8 cellular contexts compared by ENCODE assay signal in the genomic region with DNA sequence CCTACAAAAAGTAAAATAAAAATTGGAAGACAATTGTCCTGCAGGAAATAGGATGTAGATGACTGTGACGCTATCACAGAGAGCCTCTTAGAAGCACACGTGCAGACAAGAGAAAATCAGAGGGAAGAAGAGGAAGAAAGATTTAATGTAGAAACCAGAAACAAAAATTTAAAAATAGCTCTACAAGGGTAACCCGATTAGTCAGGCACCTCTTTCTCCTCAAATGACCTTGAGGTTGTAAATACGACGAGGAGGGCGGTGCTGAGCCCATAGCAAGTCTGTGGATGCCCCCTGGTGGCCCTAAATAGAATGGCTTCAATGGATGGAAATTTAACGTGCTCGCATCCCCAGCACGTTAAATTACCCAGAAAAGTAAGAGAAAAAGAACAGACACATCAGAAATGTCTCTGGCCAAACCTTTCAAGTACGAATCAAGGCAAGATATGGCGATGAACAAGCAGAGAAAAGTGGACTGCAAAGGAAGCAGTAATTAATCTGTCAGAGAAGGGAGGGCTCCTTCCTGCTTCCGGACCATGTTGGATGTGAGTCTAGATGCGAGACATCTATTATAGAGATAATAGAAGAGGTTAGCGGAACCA. TPM values are rescaled to one million over a fixed set of nuclear protein-coding genes. Genes with fewer than 3 reads are reported as not detected.
DNase-seq lines count a peak whose midpoint lies in the region; ATAC-seq and TF ChIP-seq lines count a peak whose summit lies in the region.

No MANE protein-coding gene starts in this region.

- intact Hi-C loops in CD14-positive monocyte (cut with micrococcal nuclease) (loop anchor here (2.0 to 10.0 kb wide), 3 partner anchors 58 to 66 kb away; partner anchors contain the start of gene BICRAL (in 1 of the 2)), esophagus muscularis mucosa (cut with DNase I) (loop anchor here (2.0 to 5.0 kb wide), 3 partner anchors 34 to 150 kb away; no protein-coding TSS in a partner anchor)

- peak overlapping the region; percentile 56 to 63 (median 60) for H3K4me3 ChIP-seq in esophagus muscularis mucosa

- TF ChIP-seq EP300 in Ishikawa (IDR thresholded peaks at IDR 0.05; ENCODE audit: borderline replicate concordance), result no peak
- no peak for TF ChIP-seq EP300 in esophagus muscularis mucosa (IDR thresholded peaks at IDR 0.05)

- H3K36me3 Mint-ChIP-seq in CD14-positive monocyte, result no peaks in the 10 kb centered on the region
- H3K36me3 Mint-ChIP-seq in naive B cell, result no peaks in the 10 kb centered on the region

- H3K27ac Mint-ChIP-seq in CD14-positive monocyte, result peak overlapping the region in 5 of 7 donors; percentile 74 to 87 (median 84)
- H3K27ac Mint-ChIP-seq in naive B cell, result peak overlapping the region; percentile 60 to 99 (median 86)

- peak; percentile 95 for TF ChIP-seq CTCF in CD14-positive monocyte (IDR thresholded peaks at IDR 0.05)
- TF ChIP-seq CTCF in esophagus muscularis mucosa (IDR thresholded peaks at IDR 0.05), result peak; percentile 89 to 98 (median 92)

- peak; percentile 72 for ATAC-seq in GM19397 (IDR thresholded peaks at IDR 0.05; ENCODE audit: unreplicated experiment)
- ATAC-seq in naive B cell (ENCODE audit: low read depth in 2 of 2), result peak; percentile 96

- H3K36me3 ChIP-seq in esophagus muscularis mucosa, result peaks cover 0 to 10% (median 3%) of the 10 kb centered on the region in 4 donors

- H3K27me3 ChIP-seq in esophagus muscularis mucosa, result no peaks in the 10 kb centered on the region

- H3K4me3 Mint-ChIP-seq in CD14-positive monocyte (peak overlapping the region; percentile 95 to 99), naive B cell (peak overlapping the region; percentile 84 to 96 (median 94))

- H3K27me3 Mint-ChIP-seq in CD14-positive monocyte (ENCODE audit: low read depth in 3 of 3) (peaks cover 2 to 11% (median 7%) of the 10 kb centered on the region in 3 donors), naive B cell (peaks cover 0 to 3% (median 0%) of the 10 kb centered on the region in 3 donors)

- peak overlapping the region; percentile 77 to 89 (median 80) for H3K27ac ChIP-seq in esophagus muscularis mucosa (replicated peaks in 1 of 4)

- TF ChIP-seq RAD21 in Ishikawa (IDR thresholded peaks at IDR 0.05; ENCODE audit: low read depth), result peak; percentile 99

- no peaks in the 10 kb centered on the region for H3K9me3 ChIP-seq in esophagus muscularis mucosa

- H3K4me1 ChIP-seq in esophagus muscularis mucosa, result peaks cover 10 to 30% (median 23%) of the 10 kb centered on the region in 4 donors

- peaks cover 0 to 3% (median 0%) of the 10 kb centered on the region in 7 donors for H3K9me3 Mint-ChIP-seq in CD14-positive monocyte
- no peaks in the 10 kb centered on the region for H3K9me3 Mint-ChIP-seq in naive B cell

- H3K4me1 Mint-ChIP-seq in CD14-positive monocyte (peaks cover 18% of the 10 kb centered on the region), naive B cell (peaks cover 11 to 24% (median 22%) of the 10 kb centered on the region in 3 donors)

- under 1% methylated on average over 14 of the region's 14 CpGs for WGBS in esophagus muscularis mucosa

- peak; percentile 81 for DNase-seq in CD14-positive monocyte (ENCODE audit: low spot score)
- peak; percentile 91 for DNase-seq in OCI-M1 (lab: John Stamatoyannopoulos, UW)
- DNase-seq in activated T-cell treated with anti-CD3 and anti-CD28 coated beads, Interleukin-2, amount 50 U/mL, for 1 hour, result peak; percentile 58
- no peak for DNase-seq in esophagus muscularis mucosa (ENCODE audit: extremely low spot score)
- DNase-seq in naive B cell, result peak; percentile 79
- DNase-seq in stimulated activated CD8-positive, alpha-beta memory T cell treated with anti-CD3 and anti-CD28 coated beads, Interleukin-7, amount 100 ng/mL, for 48 hours (ENCODE audit: extremely low read depth in 1 of 2, low read depth in 1 of 2), result peak; percentile 24 to 52

- no peak for TF ChIP-seq POLR2A in esophagus muscularis mucosa (IDR thresholded peaks at IDR 0.05; ENCODE audit: low read depth)

TF ChIP-seq in Ishikawa, 13 proteins besides CTCF, POLR2A, EP300 and RAD21:
- no peak for TF ChIP-seq TAF1 (IDR thresholded peaks at IDR 0.05; ENCODE audit: low read depth)
- TF ChIP-seq, protein P1, sequence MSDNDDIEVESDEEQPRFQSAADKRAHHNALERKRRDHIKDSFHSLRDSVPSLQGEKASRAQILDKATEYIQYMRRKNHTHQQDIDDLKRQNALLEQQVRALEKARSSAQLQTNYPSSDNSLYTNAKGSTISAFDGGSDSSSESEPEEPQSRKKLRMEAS (IDR thresholded peaks at IDR 0.05), result peak; percentile 35; the same call in 1 of the 2 replicates

RNA-seq across cellular contexts. Expression of gene PRPH2, which starts 4.2 kb away (rescaled TPM):
- polyA plus RNA-seq in CD14-positive monocyte (not detected), naive B cell (ENCODE audit: low read depth in 6 of 6) (under 1 TPM in 4 of 6 donors, not detected in 2; 0.13 to 0.36 (median 0.23) TPM)
- total RNA-seq in esophagus muscularis mucosa, result 1 to 10 TPM in 2 of 4 donors, under 1 TPM in 2; 0.42 to 2.0 (median 0.90) TPM

RNA-seq across cellular contexts. Expression of gene TBCC, which starts 19.3 kb away (rescaled TPM):
- 10 to 100 TPM; 30.7 to 31.3 TPM for polyA plus RNA-seq in CD14-positive monocyte
- 10 to 100 TPM; 33.2 to 41.9 (median 38.5) TPM for total RNA-seq in esophagus muscularis mucosa
- 100 to 1,000 TPM in 1 of 6 donors, 10 to 100 TPM in 5; 60.5 to 104 (median 71.8) TPM for polyA plus RNA-seq in naive B cell (ENCODE audit: low read depth in 6 of 6)

RNA-seq across cellular contexts. Expression of gene BICRAL, which starts 55.3 kb away (rescaled TPM):
- polyA plus RNA-seq in CD14-positive monocyte, result 1 to 10 TPM; 1.6 to 2.2 TPM
- total RNA-seq in esophagus muscularis mucosa, result 10 to 100 TPM; 18.2 to 27.9 (median 23.4) TPM
- 1 to 10 TPM; 1.8 to 4.9 (median 4.1) TPM for polyA plus RNA-seq in naive B cell (ENCODE audit: low read depth in 6 of 6)
